29 cellular contexts compared by ENCODE assay signal in genomic region chr12:93256258-93256969, GRCh38.
DNase-seq lines count a peak whose midpoint lies in the region; ATAC-seq, FAIRE-seq and TF ChIP-seq lines count a peak whose summit lies in the region.
"Had no signal": no experiment of that assay in that cellular context is flagged by ENCODE, and none has a peak within 500 bp of the region (broad histone marks: within the 10 kb centered on the region; RNA-seq: fewer than 3 reads in every experiment).

No MANE protein-coding gene starts in this region.

- H3F3A ChIP-seq in smooth muscle cell (ENCODE audit: low read depth) = no peaks in the 10 kb centered on the region

- H3K27ac ChIP-seq in astrocyte (ENCODE audit: low read depth, low read length) (peak overlapping the region; percentile 2), smooth muscle cell (ENCODE audit: low read depth) (no peak overlapping the region)
- H3K27ac ChIP-seq: 22Rv1, neutrophil, psoas muscle had no signal

- DNase-seq in Right ventricle myocardium superior (no peak), cardiac septum (ENCODE audit: low spot score) (no peak), astrocyte (ENCODE audit: low read depth) (no peak), left ventricle myocardium superior (no peak), smooth muscle cell (lab: John Stamatoyannopoulos, UW; ENCODE audit: unreplicated experiment) (no peak), lower leg skin (ENCODE audit: low spot score in 2 of 2) (no peak), NCI-H1694 treated with DMSO at 0.1 percent for 48 hours (lab: John Stamatoyannopoulos, UW) (no peak), NK-92 (lab: John Stamatoyannopoulos, UW; ENCODE audit: unreplicated experiment) (no peak)
- DNase-seq: activated CD4-positive, alpha-beta T cell treated with anti-CD3 and anti-CD28 coated beads, Interleukin-2, amount 50 U/mL, for 48 hours; activated naive CD4-positive, alpha-beta T cell treated with anti-CD3 and anti-CD28 coated beads, Interleukin-2, amount 50 U/mL, for 16 hours; anterior cingulate cortex; caudate nucleus; CD4-positive, CD25-positive, alpha-beta regulatory T cell; kidney; mammary epithelial cell; NCI-H1092 treated with DMSO at 0.1 percent for 48 hours; NCI-H2029; NCI-H69; psoas muscle; T-cell had no signal

- peaks cover 8% of the 10 kb centered on the region for H3K4me1 Mint-ChIP-seq in astrocyte (ENCODE audit: low read depth, unreplicated experiment)
- H3K4me1 Mint-ChIP-seq: CD4-positive, CD25-positive, alpha-beta regulatory T cell; T-cell had no signal

- 92% methylated on average over 2 of the region's 2 CpGs for WGBS in smooth muscle cell (ENCODE audit: low lambda C conversion rate)
- 82 to 87% methylated on average over 2 of the region's 2 CpGs for WGBS in lower leg skin, 2 donors

- no peaks in the 10 kb centered on the region for H3K27me3 Mint-ChIP-seq in astrocyte (ENCODE audit: low read depth, unreplicated experiment)
- H3K27me3 Mint-ChIP-seq: dendritic cell treated with granulocyte-macrophage colony-stimulating factor and Interleukin-4, amounts not matched to agents 40 ng/mL and 50 ng/mL, for 4 days; stimulated activated naive CD8-positive, alpha-beta T cell treated with anti-CD3 and anti-CD28 coated beads, Interleukin-15, Interleukin-2, amounts not matched to agents 100 ng/mL and 50 ng/mL, for 24 hours; T-cell had no signal

- H3K27ac Mint-ChIP-seq in astrocyte (ENCODE audit: unreplicated experiment) = peak overlapping the region; percentile 41
- H3K27ac Mint-ChIP-seq: activated T-helper 1 cell treated with anti-CD3 and anti-CD28 coated beads, Interleukin-12 subunit alpha, Interleukin-12 subunit beta, Interleukin-2, Interleukin-4 antibody, amounts not matched to agents 30 ng/mL and 10 ng/mL and 1 ng/mL, durations not matched to agents 14 hours and 24 hours and 36 hours; CD4-positive, CD25-positive, alpha-beta regulatory T cell; dendritic cell treated with granulocyte-macrophage colony-stimulating factor and Interleukin-4, amounts not matched to agents 40 ng/mL and 50 ng/mL, for 4 days; stimulated activated naive CD8-positive, alpha-beta T cell treated with anti-CD3 and anti-CD28 coated beads, Interleukin-15, Interleukin-2, amounts not matched to agents 100 ng/mL and 50 ng/mL, for 24 hours; T-cell had no signal

- FAIRE-seq in astrocyte (lab: Jason Lieb, UNC) = no peak
- FAIRE-seq: endometrium, H54, K562, kidney had no signal

- TF ChIP-seq CTCF in astrocyte (IDR thresholded peaks at IDR 0.05; ENCODE audit: insufficient read depth, low read depth, low read length) (no peak), smooth muscle cell (IDR thresholded peaks at IDR 0.05; ENCODE audit: borderline replicate concordance, insufficient read depth, poor library complexity, severe bottlenecking) (no peak), lower leg skin (IDR thresholded peaks at IDR 0.05) (no peak)

- H3K9me3 ChIP-seq in astrocyte (ENCODE audit: insufficient read depth, low read depth, low read length) = peaks cover 20% of the 10 kb centered on the region
- H3K9me3 ChIP-seq in smooth muscle cell (replicated peaks; ENCODE audit: low read depth) = peaks cover 6% of the 10 kb centered on the region

- no peak for TF ChIP-seq POLR2A in lower leg skin (IDR thresholded peaks at IDR 0.05)

- H4K20me1 ChIP-seq in astrocyte (ENCODE audit: insufficient read depth, low read length) (no peaks in the 10 kb centered on the region), smooth muscle cell (ENCODE audit: low read depth) (no peaks in the 10 kb centered on the region)

- no peaks in the 10 kb centered on the region for H3K36me3 Mint-ChIP-seq in astrocyte (ENCODE audit: low read depth, unreplicated experiment)
- H3K36me3 Mint-ChIP-seq: CD4-positive, CD25-positive, alpha-beta regulatory T cell; T-cell had no signal

- H3K9ac ChIP-seq in astrocyte (ENCODE audit: low read length) (no peak overlapping the region), smooth muscle cell (ENCODE audit: low read depth) (no peak overlapping the region)

- H2AFZ ChIP-seq in astrocyte (ENCODE audit: low read depth, low read length) (peak overlapping the region; percentile 5), smooth muscle cell (ENCODE audit: low read depth) (no peak overlapping the region)

- H3K4me1 ChIP-seq in astrocyte (ENCODE audit: insufficient read depth, low read length) = peaks cover 6% of the 10 kb centered on the region
- no peaks in the 10 kb centered on the region for H3K4me1 ChIP-seq in smooth muscle cell (ENCODE audit: low read depth)
- H3K4me1 ChIP-seq: psoas muscle had no signal

- H3K27me3 ChIP-seq in astrocyte (ENCODE audit: insufficient read depth, low read length) (no peaks in the 10 kb centered on the region), smooth muscle cell (ENCODE audit: low read depth) (no peaks in the 10 kb centered on the region)
- H3K27me3 ChIP-seq: neutrophil had no signal

- ATAC-seq in Right ventricle myocardium superior (ENCODE audit: poor library complexity) (peak; percentile 46), left ventricle myocardium superior (peak; percentile 55)
- ATAC-seq: K562, Panc1, psoas muscle, T-cell had no signal

- H3K79me2 ChIP-seq in astrocyte (ENCODE audit: insufficient read depth, low read length) (no peaks in the 10 kb centered on the region), smooth muscle cell (ENCODE audit: low read depth) (no peaks in the 10 kb centered on the region)

- H3K36me3 ChIP-seq in astrocyte (ENCODE audit: insufficient read depth, low read length) = no peaks in the 10 kb centered on the region
- no peaks in the 10 kb centered on the region for H3K36me3 ChIP-seq in smooth muscle cell (ENCODE audit: low read depth)
- H3K36me3 ChIP-seq: neutrophil had no signal

- H3K4me2 ChIP-seq in astrocyte (ENCODE audit: low read length) (peak overlapping the region; percentile 46), smooth muscle cell (peak overlapping the region; percentile 48)

- H3K4me3 ChIP-seq in astrocyte (ENCODE audit: insufficient read depth, low read depth, low read length) (peak overlapping the region; percentile 1), smooth muscle cell (no peak overlapping the region), lower leg skin (ENCODE audit: low read depth, poor library complexity, severe bottlenecking) (no peak overlapping the region)
- H3K4me3 ChIP-seq: K562, psoas muscle had no signal

- intact Hi-C loops in Right ventricle myocardium superior (cut with DNase I) = no loop called here
- intact Hi-C loops in cardiac septum (cut with DNase I) = no loop called here
- intact Hi-C loops in left ventricle myocardium superior (cut with micrococcal nuclease) = no loop called here
- intact Hi-C loops in lower leg skin (cut with DNase I; ENCODE audit: low total_unique reads) = loop anchor here (5.0 kb wide), 1 partner anchor 1434 kb away; no protein-coding TSS in a partner anchor

- H3K4me3 Mint-ChIP-seq in astrocyte (ENCODE audit: unreplicated experiment) = no peak overlapping the region
- H3K4me3 Mint-ChIP-seq: activated T-helper 1 cell treated with anti-CD3 and anti-CD28 coated beads, Interleukin-12 subunit alpha, Interleukin-12 subunit beta, Interleukin-2, Interleukin-4 antibody, amounts not matched to agents 30 ng/mL and 10 ng/mL and 1 ng/mL, durations not matched to agents 14 hours and 24 hours and 36 hours; CD4-positive, CD25-positive, alpha-beta regulatory T cell; dendritic cell treated with granulocyte-macrophage colony-stimulating factor and Interleukin-4, amounts not matched to agents 40 ng/mL and 50 ng/mL, for 4 days; stimulated activated naive CD8-positive, alpha-beta T cell treated with anti-CD3 and anti-CD28 coated beads, Interleukin-15, Interleukin-2, amounts not matched to agents 100 ng/mL and 50 ng/mL, for 24 hours; T-cell had no signal

- peaks cover 17% of the 10 kb centered on the region for H3K9me3 Mint-ChIP-seq in astrocyte (ENCODE audit: unreplicated experiment)
